Comparison of ENCODE assay signal across 19 cellular contexts in the genomic region with DNA sequence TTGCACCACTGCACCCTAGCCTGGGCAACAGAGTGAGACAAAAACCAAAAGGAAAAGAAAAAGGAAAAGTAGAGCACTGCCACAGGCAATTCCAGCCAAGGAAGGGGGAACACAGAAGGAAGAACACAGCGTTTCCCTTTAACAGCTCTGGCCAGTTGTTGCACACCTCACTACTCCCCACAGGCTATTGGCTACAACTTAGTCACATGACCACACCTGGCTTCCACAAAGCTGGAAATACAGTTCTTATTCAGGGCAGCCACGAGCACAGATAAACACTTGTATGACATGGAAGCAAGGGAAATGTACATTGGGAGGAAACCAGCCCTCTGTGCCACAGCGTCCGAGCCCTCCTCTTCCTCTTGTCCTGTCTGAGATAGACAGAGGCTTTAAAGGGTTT.
"Had no signal": no experiment of that assay in that cellular context is flagged by ENCODE, and none has a peak within 500 bp of the region (broad histone marks: within the 10 kb centered on the region; RNA-seq: fewer than 3 reads in every experiment).

No MANE protein-coding gene starts in this region.

- H3K9me3 Mint-ChIP-seq: activated naive CD8-positive, alpha-beta T cell treated with anti-CD3 and anti-CD28 coated beads for 36 hours; naive thymus-derived CD8-positive, alpha-beta T cell; stimulated activated naive CD8-positive, alpha-beta T cell treated with anti-CD3 and anti-CD28 coated beads, Interleukin-15, amount 100 ng/mL, for 72 hours had no signal

- H3K27ac Mint-ChIP-seq: activated naive CD8-positive, alpha-beta T cell treated with anti-CD3 and anti-CD28 coated beads for 36 hours; stimulated activated naive CD8-positive, alpha-beta T cell treated with anti-CD3 and anti-CD28 coated beads, Interleukin-15, amount 100 ng/mL, for 72 hours had no signal

- H3K9me3 ChIP-seq: esophagus squamous epithelium, gastroesophageal sphincter, heart left ventricle, lower lobe of right lung, pancreas, psoas muscle, tibial artery had no signal

- H3K4me1 Mint-ChIP-seq: activated naive CD8-positive, alpha-beta T cell treated with anti-CD3 and anti-CD28 coated beads for 36 hours; naive thymus-derived CD8-positive, alpha-beta T cell; stimulated activated naive CD8-positive, alpha-beta T cell treated with anti-CD3 and anti-CD28 coated beads, Interleukin-15, amount 100 ng/mL, for 72 hours had no signal

- H3K27ac ChIP-seq: coronary artery, esophagus squamous epithelium, gastroesophageal sphincter, heart left ventricle, lower lobe of right lung, pancreas, psoas muscle, tibial artery had no signal

- ATAC-seq: gastroesophageal sphincter; heart left ventricle; lower lobe of right lung; naive thymus-derived CD8-positive, alpha-beta T cell; pancreas; psoas muscle; right cardiac atrium; stimulated activated naive CD8-positive, alpha-beta T cell treated with anti-CD3 and anti-CD28 coated beads, Interleukin-15, amount 100 ng/mL, for 72 hours had no signal

- H3K27me3 Mint-ChIP-seq: activated naive CD8-positive, alpha-beta T cell treated with anti-CD3 and anti-CD28 coated beads for 36 hours; stimulated activated naive CD8-positive, alpha-beta T cell treated with anti-CD3 and anti-CD28 coated beads, Interleukin-15, amount 100 ng/mL, for 72 hours had no signal

- H3K4me1 ChIP-seq: esophagus squamous epithelium, gastroesophageal sphincter, heart left ventricle, lower lobe of right lung, pancreas, tibial artery had no signal

- H3K27me3 ChIP-seq: esophagus squamous epithelium, gastroesophageal sphincter, heart left ventricle, pancreas had no signal

- H3K36me3 ChIP-seq: esophagus squamous epithelium, gastroesophageal sphincter, heart left ventricle, lower lobe of right lung, pancreas, tibial artery had no signal

- H3K4me3 ChIP-seq: coronary artery, esophagus squamous epithelium, gastroesophageal sphincter, heart left ventricle, lower lobe of right lung, pancreas, psoas muscle, tibial artery had no signal

- H3K36me3 Mint-ChIP-seq: activated naive CD8-positive, alpha-beta T cell treated with anti-CD3 and anti-CD28 coated beads for 36 hours; naive thymus-derived CD8-positive, alpha-beta T cell had no signal

- DNase-seq: activated CD4-positive, alpha-beta T cell treated with anti-CD3 and anti-CD28 coated beads for 4 hours; activated CD4-positive, alpha-beta T cell treated with anti-CD3 and anti-CD28 coated beads, Interleukin-2, amount 50 U/mL, for 48 hours; activated CD4-positive, CD25-positive, alpha-beta regulatory T cell; activated naive CD4-positive, alpha-beta T cell treated with Interleukin-2 at 50 U/mL for 16 hours; activated naive CD8-positive, alpha-beta T cell treated with anti-CD3 and anti-CD28 coated beads for 36 hours; activated T-cell treated with anti-CD3 and anti-CD28 coated beads, Interleukin-2, amount 50 U/mL, for 48 hours; esophagus squamous epithelium; heart left ventricle; islet precursor cell; lower lobe of right lung; naive thymus-derived CD8-positive, alpha-beta T cell; pancreas; psoas muscle; right cardiac atrium; stimulated activated CD4-positive, alpha-beta T cell treated with anti-CD3 and anti-CD28 coated beads, Interleukin-12 subunit alpha, Interleukin-12 subunit beta, amount 100 ng/mL, for 4 hours; stimulated activated naive CD8-positive, alpha-beta T cell treated with anti-CD3 and anti-CD28 coated beads, Interleukin-15, amount 100 ng/mL, for 72 hours; tibial artery had no signal

- H3K4me3 Mint-ChIP-seq: activated naive CD8-positive, alpha-beta T cell treated with anti-CD3 and anti-CD28 coated beads for 36 hours; naive thymus-derived CD8-positive, alpha-beta T cell; stimulated activated naive CD8-positive, alpha-beta T cell treated with anti-CD3 and anti-CD28 coated beads, Interleukin-15, amount 100 ng/mL, for 72 hours had no signal
